ENCODE assay signal across 9 cellular contexts in genomic region chr4:71553605-71554004, GRCh38.
DNase-seq lines count a peak whose midpoint lies in the region; TF ChIP-seq lines count a peak whose summit lies in the region.
"Had no signal": no experiment of that assay in that cellular context is flagged by ENCODE, and none has a peak within 500 bp of the region (broad histone marks: within the 10 kb centered on the region; RNA-seq: fewer than 3 reads in every experiment).

No MANE protein-coding gene starts in this region.

- DNase-seq in NCI-H146 treated with DMSO at 0.1 percent for 48 hours (lab: John Stamatoyannopoulos, UW; ENCODE audit: unreplicated experiment) = peak; percentile 1
- DNase-seq in NCI-H146 (lab: John Stamatoyannopoulos, UW) = no peak
- no peak for DNase-seq in LNCaP clone FGC (ENCODE audit: low read depth)
- peak; percentile 59 for DNase-seq in epithelial cell of esophagus (ENCODE audit: low read depth)
- DNase-seq in pons (ENCODE audit: low spot score) = peak; percentile 45
- DNase-seq in stimulated activated CD4-positive, alpha-beta T cell treated with anti-CD3 and anti-CD28 coated beads, Interleukin-2, amount 100 ng/mL, for 48 hours = no peak
- no peak for DNase-seq in NCI-H1092 (lab: John Stamatoyannopoulos, UW)
- DNase-seq in T1000 (lab: John Stamatoyannopoulos, UW) = no peak

- TF ChIP-seq CTCF in LNCaP clone FGC (IDR thresholded peaks at IDR 0.05; ENCODE audit: control insufficient read depth, extremely low read depth, insufficient read depth) (peak; percentile 81), epithelial cell of esophagus (IDR thresholded peaks at IDR 0.05; ENCODE audit: insufficient read depth, low read depth, low read length, missing control alignments) (peak; percentile 74)

- H3K4me3 ChIP-seq in LNCaP clone FGC (ENCODE audit: low read depth, low read length) (no peak overlapping the region), epithelial cell of esophagus (ENCODE audit: low read length) (no peak overlapping the region)
- H3K4me3 ChIP-seq: BLaER1 had no signal

Comparison
In these comparisons a context has a peak if more than half of its experiments do, and no peak if none do; other contexts are left out.
1. DNase-seq: peak in NCI-H146 treated with DMSO at 0.1 percent for 48 hours (single experiment), epithelial cell of esophagus (single experiment) and pons (single experiment); none in NCI-H146 (single experiment), LNCaP clone FGC (single experiment), stimulated activated CD4-positive, alpha-beta T cell treated with anti-CD3 and anti-CD28 coated beads, Interleukin-2, amount 100 ng/mL, for 48 hours (0 of 2), NCI-H1092 (single experiment) and T1000 (single experiment).